ENCODE assay signal across 12 cellular contexts in genomic region chr3:194521514-194522260, GRCh38. TPM values are rescaled to one million over a fixed set of nuclear protein-coding genes. Genes with fewer than 3 reads are reported as not detected.
DNase-seq lines count a peak whose midpoint lies in the region; ATAC-seq and TF ChIP-seq lines count a peak whose summit lies in the region.
"Had no signal": no experiment of that assay in that cellular context is flagged by ENCODE, and none has a peak within 500 bp of the region (broad histone marks: within the 10 kb centered on the region; RNA-seq: fewer than 3 reads in every experiment).

No MANE protein-coding gene starts in this region.

- TF ChIP-seq POLR2A in IMR-90 (IDR thresholded peaks at IDR 0.05; ENCODE audit: low read depth, low read length): no peak
- no peak for TF ChIP-seq POLR2A in ovary (IDR thresholded peaks at IDR 0.05)

- no peak overlapping the region; the same call in 1 of the 2 replicates for H3K56ac ChIP-seq in IMR-90 (ENCODE audit: extremely low read depth, insufficient read depth, low read length)

- peak overlapping the region; percentile 17 to 79 for H4K8ac ChIP-seq in IMR-90 (ENCODE audit: low read depth in 2 of 2, low read length in 2 of 2)

- peaks cover 35% of the 10 kb centered on the region for H3K27me3 Mint-ChIP-seq in activated CD4-positive, alpha-beta memory T cell treated with anti-CD3 and anti-CD28 coated beads for 36 hours

- peak overlapping the region; percentile 72 for H2BK15ac ChIP-seq in IMR-90 (ENCODE audit: low read depth, low read length)

- H2AK9ac ChIP-seq in IMR-90 (replicated peaks; ENCODE audit: low read depth, low read length, poor library complexity): no peak overlapping the region

- TF ChIP-seq CTCF in AG04449 (IDR thresholded peaks at IDR 0.05; ENCODE audit: insufficient read depth, low read length, missing control alignments): no peak
- TF ChIP-seq CTCF in IMR-90 (conservative IDR thresholded peaks at IDR 0.05; ENCODE audit: low read depth, low read length): no peak
- TF ChIP-seq CTCF in cardiac fibroblast (IDR thresholded peaks at IDR 0.05; ENCODE audit: low read depth, low read length): no peak
- no peak for TF ChIP-seq CTCF in ovary (IDR thresholded peaks at IDR 0.05)

- peak overlapping the region; percentile 96; the same call in 1 of the 2 replicates for H2BK120ac ChIP-seq in IMR-90 (ENCODE audit: low read depth, low read length)

- peak overlapping the region; percentile 6 for H3K23ac ChIP-seq in IMR-90 (ENCODE audit: low read depth, low read length)

- intact Hi-C loops in IMR-90 (cut with micrococcal nuclease): no loop called here
- intact Hi-C loops in activated CD4-positive, alpha-beta memory T cell treated with anti-CD3 and anti-CD28 coated beads for 36 hours (cut with micrococcal nuclease): loop anchor here (2.0 to 5.0 kb wide), 2 partner anchors 25 to 559 kb away; no protein-coding TSS in a partner anchor
- intact Hi-C loops in ovary (cut with DNase I): no loop called here

- POLR2A ChIA-PET in AG04449 (lab: Yijun Ruan, JAX) (no interaction called here), IMR-90 (lab: Charles Lee; ENCODE audit: unreplicated experiment) (no interaction called here)
- POLR2A ChIA-PET in activated CD4-positive, alpha-beta memory T cell treated with anti-CD3 and anti-CD28 coated beads for 36 hours (lab: Charles Lee): interaction anchor here (0.6 to 1.8 kb wide), 2 partner anchors 37 to 63 kb away, joined by 3 to 11 read pairs; no protein-coding TSS in a partner anchor

- H3K4me3 ChIP-seq in AG04449 (ENCODE audit: low read depth, low read length) (no peak overlapping the region), IMR-90 (ENCODE audit: insufficient read depth, low read depth, low read length) (no peak overlapping the region), cardiac fibroblast (replicated peaks in 1 of 2; ENCODE audit: low read depth in 2 of 2, low read length in 2 of 2) (no peak overlapping the region), ovary (no peak overlapping the region)
- H3K4me3 ChIP-seq: left lung, SJSA1 had no signal

- H3K9me3 Mint-ChIP-seq in activated CD4-positive, alpha-beta memory T cell treated with anti-CD3 and anti-CD28 coated beads for 36 hours: peaks cover 14% of the 10 kb centered on the region

- H3K27me3 ChIP-seq in IMR-90 (ENCODE audit: control insufficient read depth, insufficient read depth, low read length) (no peaks in the 10 kb centered on the region), ovary (no peaks in the 10 kb centered on the region)
- H3K27me3 ChIP-seq: left lung, SJSA1 had no signal

- H3K4me2 ChIP-seq in IMR-90 (ENCODE audit: low read depth, low read length): no peak overlapping the region; the same call in 1 of the 2 replicates

- peak overlapping the region; percentile 87 for H2BK20ac ChIP-seq in IMR-90 (ENCODE audit: low read depth, low read length)

- H3K4me1 Mint-ChIP-seq in activated CD4-positive, alpha-beta memory T cell treated with anti-CD3 and anti-CD28 coated beads for 36 hours (ENCODE audit: low read depth): peaks cover 41% of the 10 kb centered on the region

- peak overlapping the region; percentile 73 for H3K18ac ChIP-seq in IMR-90 (ENCODE audit: low read depth, low read length)

- H3K27ac ChIP-seq in IMR-90 (ENCODE audit: insufficient read depth, low read length): peak overlapping the region; percentile 69
- no peak overlapping the region for H3K27ac ChIP-seq in ovary
- H3K27ac ChIP-seq: left lung, SJSA1 had no signal

- peak overlapping the region; percentile 79 for H3K4ac ChIP-seq in IMR-90 (ENCODE audit: low read depth, low read length)

- peak; percentile 12; the same call in 1 of the 2 replicates for ATAC-seq in IMR-90 (ENCODE audit: low read depth)
- ATAC-seq: left lung had no signal

- no peak overlapping the region for H3K27ac Mint-ChIP-seq in activated CD4-positive, alpha-beta memory T cell treated with anti-CD3 and anti-CD28 coated beads for 36 hours

- peak overlapping the region; percentile 74 for H3K14ac ChIP-seq in IMR-90 (replicated peaks; ENCODE audit: low read depth, low read length)

- dilution Hi-C loops in IMR-90 (cut with HindIII; ENCODE audit: low sequenced_read_pairs, unreplicated experiment): no loop called here

- peaks cover 0 to 25% of the 10 kb centered on the region in 2 experiments; a peak in 3 of 4 replicates for H3K79me1 ChIP-seq in IMR-90 (ENCODE audit: low read depth in 1 of 2, low read length in 2 of 2)

- DNase-seq in AG04449 (ENCODE audit: low read depth, low spot score): peak; percentile 16
- peak; percentile 77 for DNase-seq in IMR-90
- DNase-seq in cardiac fibroblast (ENCODE audit: low read depth in 2 of 2): peak; percentile 84 to 88
- DNase-seq in kidney glomerular epithelial cell (lab: John Stamatoyannopoulos, UW): peak; percentile 11
- DNase-seq in CD1c-positive myeloid dendritic cell (ENCODE audit: extremely low spot score): no peak
- DNase-seq in NCI-H524 treated with DMSO at 0.1 percent for 48 hours (lab: John Stamatoyannopoulos, UW): no peak
- DNase-seq in activated CD4-positive, alpha-beta memory T cell treated with anti-CD3 and anti-CD28 coated beads for 36 hours: no peak
- no peak for DNase-seq in ovary
- DNase-seq: left lung, NCI-H510A treated with DMSO at 0.1 percent for 48 hours had no signal

- CTCF ChIA-PET in AG04449 (lab: Yijun Ruan, JAX) (interaction anchor here (0.8 to 0.9 kb wide), 3 partner anchors 13 to 75 kb away, joined by 3 read pairs; no protein-coding TSS in a partner anchor), IMR-90 (lab: Yijun Ruan, JAX) (interaction anchor here (0.6 to 1.0 kb wide), 2 partner anchors 41 to 50 kb away, joined by 3 to 4 read pairs; no protein-coding TSS in a partner anchor)
- CTCF ChIA-PET in activated CD4-positive, alpha-beta memory T cell treated with anti-CD3 and anti-CD28 coated beads for 36 hours (lab: Charles Lee): interaction anchor here (0.9 to 1.0 kb wide), 3 partner anchors 24 to 49 kb away, joined by 3 to 4 read pairs (median 3); no protein-coding TSS in a partner anchor

- WGBS in IMR-90 (ENCODE audit: extremely low coverage in 2 of 2, insufficient read length in 1 of 2), 2 experiments: no CpG with 5 or more reads among the region's 2 CpGs
- 67 to 75% (median 71%) methylated on average over 2 of the region's 2 CpGs for WGBS in ovary, 3 donors

- H3K9me3 ChIP-seq in IMR-90 (ENCODE audit: control insufficient read depth, insufficient read depth, low read length) (no peaks in the 10 kb centered on the region; the same call in 1 of the 2 replicates), ovary (no peaks in the 10 kb centered on the region)
- H3K9me3 ChIP-seq: left lung, SJSA1 had no signal

- no peaks in the 10 kb centered on the region for H4K20me1 ChIP-seq in IMR-90 (ENCODE audit: insufficient read depth, low read length)

- no peak for TF ChIP-seq RAD21 in IMR-90 (IDR thresholded peaks at IDR 0.05; ENCODE audit: low read length)

- H3K36me3 ChIP-seq in IMR-90 (ENCODE audit: control insufficient read depth, insufficient read depth, low read length) (no peaks in the 10 kb centered on the region), ovary (no peaks in the 10 kb centered on the region)
- H3K36me3 ChIP-seq: left lung, SJSA1 had no signal

- in situ Hi-C loops in IMR-90 (cut with MboI; ENCODE audit: low sequenced_read_pairs): no loop called here

- no peak overlapping the region for H2AFZ ChIP-seq in IMR-90 (replicated peaks; ENCODE audit: low read length, poor library complexity)

- peak overlapping the region; percentile 36 for H2BK5ac ChIP-seq in IMR-90 (ENCODE audit: low read depth, low read length, poor library complexity, severe bottlenecking)

- H3K36me3 Mint-ChIP-seq in activated CD4-positive, alpha-beta memory T cell treated with anti-CD3 and anti-CD28 coated beads for 36 hours: peaks cover 1% of the 10 kb centered on the region
- H3K36me3 Mint-ChIP-seq: CD14-positive monocyte had no signal

- no peak overlapping the region for H3K4me3 Mint-ChIP-seq in activated CD4-positive, alpha-beta memory T cell treated with anti-CD3 and anti-CD28 coated beads for 36 hours
- H3K4me3 Mint-ChIP-seq: CD14-positive monocyte had no signal

- H3K4me1 ChIP-seq in IMR-90 (ENCODE audit: control insufficient read depth, insufficient read depth, low read length): peaks cover 19% of the 10 kb centered on the region
- H3K4me1 ChIP-seq in ovary (ENCODE audit: insufficient read depth): peaks cover 3% of the 10 kb centered on the region

- TF ChIP-seq EP300 in ovary (IDR thresholded peaks at IDR 0.05): no peak

- H4K91ac ChIP-seq in IMR-90 (ENCODE audit: insufficient read depth, low read depth, low read length): peak overlapping the region; percentile 84

- peaks cover 9% of the 10 kb centered on the region for H3K9me1 ChIP-seq in IMR-90 (ENCODE audit: insufficient read depth, low read length)

- BruUV-seq in IMR-90 (replicated peaks; lab: Mats Ljungman, UMichigan): no TSS peak

- peak overlapping the region; percentile 56 for H4K5ac ChIP-seq in IMR-90 (ENCODE audit: low read depth, low read length)

- peak overlapping the region; percentile 82 for H2AK5ac ChIP-seq in IMR-90 (ENCODE audit: low read depth, low read length)

- H3K9ac ChIP-seq in IMR-90 (ENCODE audit: low read depth, low read length): no peak overlapping the region

TF ChIP-seq in IMR-90, 13 proteins besides CTCF, POLR2A, EP300 and RAD21:
- no peak for TF ChIP-seq BHLHE40 (IDR thresholded peaks at IDR 0.05; ENCODE audit: low read depth, low read length)
- no peak for TF ChIP-seq RCOR1 (IDR thresholded peaks at IDR 0.05; ENCODE audit: insufficient replicate concordance, low read length)
- no peak for TF ChIP-seq FOS (IDR thresholded peaks at IDR 0.05; ENCODE audit: low read depth, low read length)
- no peak for TF ChIP-seq MXI1 (IDR thresholded peaks at IDR 0.05; ENCODE audit: borderline replicate concordance, low read depth, low read length)
- no peak for TF ChIP-seq SMC3 (IDR thresholded peaks at IDR 0.05; ENCODE audit: low read depth, low read length)
- TF ChIP-seq CEBPB (IDR thresholded peaks at IDR 0.05; ENCODE audit: low read depth, low read length): peak; percentile 67

RNA-seq across cellular contexts. Expression of gene ATP13A3, which starts 34.9 kb away (rescaled TPM):
- total RNA-seq in IMR-90 (2012; rRNA removed): 154 and 284 TPM in 2 replicates
- 37.5 and 48.1 TPM in 2 replicates for polyA plus RNA-seq in IMR-90 (2012; rRNA removed)
- 11.9 and 18.2 TPM in 2 replicates for polyA plus RNA-seq in IMR-90 (2012; cell fraction: cytosol; rRNA removed)
- polyA plus RNA-seq in IMR-90 (2012; cell fraction: nucleus; rRNA removed; ENCODE audit: low replicate concordance): 8.3 and 70.9 TPM in 2 replicates
- total RNA-seq in activated CD4-positive, alpha-beta memory T cell treated with anti-CD3 and anti-CD28 coated beads for 36 hours: 100 to 1,000 TPM; 136 to 145 TPM
- 100 to 1,000 TPM in 1 of 7 donors, 10 to 100 TPM in 6; 41.5 to 101 (median 53.4) TPM for total RNA-seq in ovary
- polyA plus RNA-seq in ovary: 10 to 100 TPM; 13.7 to 21.5 TPM

Comparison
In these comparisons a context has a peak if more than half of its experiments do, and no peak if none do; other contexts are left out.
1. DNase-seq: peak in AG04449 (single experiment), IMR-90 (single experiment), cardiac fibroblast (2 of 2) and kidney glomerular epithelial cell (single experiment); none in CD1c-positive myeloid dendritic cell (single experiment), NCI-H524 treated with DMSO at 0.1 percent for 48 hours (single experiment), activated CD4-positive, alpha-beta memory T cell treated with anti-CD3 and anti-CD28 coated beads for 36 hours (single experiment) and ovary (0 of 5).